Comparison of ENCODE assay signal across 8 cellular contexts in genomic region chr6:16713597-16713996, GRCh38. TPM values are rescaled to one million over a fixed set of nuclear protein-coding genes. Genes with fewer than 3 reads are reported as not detected.
A peak's percentile ranks its signal among the peaks of the same experiment; 100 is the strongest.
DNase-seq lines count a peak whose midpoint lies in the region; ATAC-seq, FAIRE-seq and TF ChIP-seq lines count a peak whose summit lies in the region.

No MANE protein-coding gene starts in this region.

- TF ChIP-seq CTCF in fibroblast of pulmonary artery (IDR thresholded peaks at IDR 0.05; ENCODE audit: low read length, missing control alignments), result no peak
- TF ChIP-seq CTCF in spleen (IDR thresholded peaks at IDR 0.05 in 8 of 11, conservative IDR thresholded peaks at IDR 0.05 in 3 of 11), result no peak
- TF ChIP-seq CTCF in type B pancreatic cell (conservative IDR thresholded peaks at IDR 0.05), result no peak
- no peak for TF ChIP-seq CTCF in pancreas (IDR thresholded peaks at IDR 0.05)

- no peaks in the 10 kb centered on the region for H3K27me3 Mint-ChIP-seq in activated CD4-positive, alpha-beta memory T cell treated with anti-CD3 and anti-CD28 coated beads for 36 hours
- H3K27me3 Mint-ChIP-seq in type B pancreatic cell, result no peaks in the 10 kb centered on the region

- H3K9me3 ChIP-seq in spleen (no peaks in the 10 kb centered on the region), pancreas (no peaks in the 10 kb centered on the region)

- no peak for TF ChIP-seq POLR2A in spleen (IDR thresholded peaks at IDR 0.05)

- POLR2A ChIA-PET in activated CD4-positive, alpha-beta memory T cell treated with anti-CD3 and anti-CD28 coated beads for 36 hours (lab: Charles Lee), result interaction anchor here (1.3 to 3.7 kb wide), 10 partner anchors 14 to 391 kb away, joined by 3 to 31 read pairs (median 5); partner anchors contain the start of gene ATXN1

- no peak overlapping the region for H3K4me3 Mint-ChIP-seq in activated CD4-positive, alpha-beta memory T cell treated with anti-CD3 and anti-CD28 coated beads for 36 hours
- no peak overlapping the region for H3K4me3 Mint-ChIP-seq in type B pancreatic cell

- WGBS in spleen, 5 donors, result 86 to 91% (median 87%) methylated on average over 9 of the region's 9 CpGs
- 89 to 90% methylated on average over 9 of the region's 9 CpGs for WGBS in pancreas, 2 donors

- H3K27me3 ChIP-seq in spleen (replicated peaks in 1 of 7) (no peaks in the 10 kb centered on the region), pancreas (no peaks in the 10 kb centered on the region)

- H3K4me1 ChIP-seq in spleen (peaks cover 4 to 61% (median 48%) of the 10 kb centered on the region in 6 donors), pancreas (peaks cover 0 to 14% (median 0%) of the 10 kb centered on the region in 3 donors)

- H3K9me3 Mint-ChIP-seq in activated CD4-positive, alpha-beta memory T cell treated with anti-CD3 and anti-CD28 coated beads for 36 hours, result no peaks in the 10 kb centered on the region
- H3K9me3 Mint-ChIP-seq in type B pancreatic cell, result no peaks in the 10 kb centered on the region

- peaks cover 71% of the 10 kb centered on the region for H3K4me1 Mint-ChIP-seq in activated CD4-positive, alpha-beta memory T cell treated with anti-CD3 and anti-CD28 coated beads for 36 hours (ENCODE audit: low read depth)
- peaks cover 20% of the 10 kb centered on the region for H3K4me1 Mint-ChIP-seq in type B pancreatic cell (ENCODE audit: unreplicated experiment)

- H3K4me3 ChIP-seq in fibroblast of pulmonary artery (replicated peaks; ENCODE audit: low read depth, low read length), result peak overlapping the region; percentile 37
- H3K4me3 ChIP-seq in spleen, result peak overlapping the region in 1 of 8 donors; percentile 49
- H3K4me3 ChIP-seq in pancreas, result no peak overlapping the region

- CTCF ChIA-PET in activated CD4-positive, alpha-beta memory T cell treated with anti-CD3 and anti-CD28 coated beads for 36 hours (lab: Charles Lee), result interaction anchor here (1.0 to 2.6 kb wide), 6 partner anchors 12 to 203 kb away, joined by 3 to 19 read pairs (median 4); partner anchors contain the start of gene ATXN1

- peak overlapping the region; percentile 92 for H3K27ac Mint-ChIP-seq in activated CD4-positive, alpha-beta memory T cell treated with anti-CD3 and anti-CD28 coated beads for 36 hours
- H3K27ac Mint-ChIP-seq in type B pancreatic cell, result no peak overlapping the region

- DNase-seq in H4 (ENCODE audit: low spot score) (peak; percentile 59), fibroblast of pulmonary artery (ENCODE audit: low read depth) (no peak), spleen (no peak), NOMO-1 (lab: John Stamatoyannopoulos, UW; ENCODE audit: unreplicated experiment in 2 of 2) (no peak), type B pancreatic cell (ENCODE audit: extremely low spot score, unreplicated experiment) (no peak), pancreas (no peak)
- DNase-seq in activated CD4-positive, alpha-beta memory T cell treated with anti-CD3 and anti-CD28 coated beads for 36 hours, result no peak

- peaks cover 2% of the 10 kb centered on the region for H3K36me3 Mint-ChIP-seq in activated CD4-positive, alpha-beta memory T cell treated with anti-CD3 and anti-CD28 coated beads for 36 hours
- peaks cover 7% of the 10 kb centered on the region for H3K36me3 Mint-ChIP-seq in type B pancreatic cell

- FAIRE-seq in pancreas (lab: Jason Lieb, UNC), result no peak

- peak overlapping the region in 7 of 8 donors; percentile 80 to 89 (median 86) for H3K27ac ChIP-seq in spleen
- H3K27ac ChIP-seq in pancreas, result peak overlapping the region in 1 of 4 donors; percentile 68

- intact Hi-C loops in activated CD4-positive, alpha-beta memory T cell treated with anti-CD3 and anti-CD28 coated beads for 36 hours (cut with micrococcal nuclease), result loop anchor here (1.0 to 5.0 kb wide), 5 partner anchors 11 to 994 kb away; partner anchors contain the start of gene NUP153
- intact Hi-C loops in spleen (cut with DNase I; ENCODE audit: low total_unique reads), result no loop called here
- intact Hi-C loops in pancreas (cut with DNase I), result no loop called here

- H3K36me3 ChIP-seq in spleen (no peaks in the 10 kb centered on the region), pancreas (no peaks in the 10 kb centered on the region)

- ATAC-seq in HG02642 (IDR thresholded peaks at IDR 0.05; ENCODE audit: poor library complexity, unreplicated experiment), result no peak
- ATAC-seq in pancreas, result no peak

RNA-seq across cellular contexts. Expression of gene ATXN1, which starts 47.7 kb away (rescaled TPM):
- total RNA-seq in H4 (2014; rRNA removed; shearing (Covaris generic)), result 14.6 and 18.9 TPM in 2 replicates
- 10 to 100 TPM; 34.1 to 36.7 TPM for total RNA-seq in activated CD4-positive, alpha-beta memory T cell treated with anti-CD3 and anti-CD28 coated beads for 36 hours
- total RNA-seq in spleen (100 to 1,000 TPM in 2 of 7 donors, 10 to 100 TPM in 5; 64.3 to 123 (median 80.5) TPM), type B pancreatic cell (ENCODE audit: low replicate concordance) (33.7 and 35.1 TPM in 2 replicates), pancreas (10 to 100 TPM; 20.0 to 38.6 (median 22.5) TPM)
- polyA plus RNA-seq in spleen (1 to 10 TPM; 3.5 to 9.4 (median 5.1) TPM), pancreas (1 to 10 TPM; 4.9 to 8.1 TPM)
